8 cellular contexts compared by ENCODE assay signal in the genomic region with DNA sequence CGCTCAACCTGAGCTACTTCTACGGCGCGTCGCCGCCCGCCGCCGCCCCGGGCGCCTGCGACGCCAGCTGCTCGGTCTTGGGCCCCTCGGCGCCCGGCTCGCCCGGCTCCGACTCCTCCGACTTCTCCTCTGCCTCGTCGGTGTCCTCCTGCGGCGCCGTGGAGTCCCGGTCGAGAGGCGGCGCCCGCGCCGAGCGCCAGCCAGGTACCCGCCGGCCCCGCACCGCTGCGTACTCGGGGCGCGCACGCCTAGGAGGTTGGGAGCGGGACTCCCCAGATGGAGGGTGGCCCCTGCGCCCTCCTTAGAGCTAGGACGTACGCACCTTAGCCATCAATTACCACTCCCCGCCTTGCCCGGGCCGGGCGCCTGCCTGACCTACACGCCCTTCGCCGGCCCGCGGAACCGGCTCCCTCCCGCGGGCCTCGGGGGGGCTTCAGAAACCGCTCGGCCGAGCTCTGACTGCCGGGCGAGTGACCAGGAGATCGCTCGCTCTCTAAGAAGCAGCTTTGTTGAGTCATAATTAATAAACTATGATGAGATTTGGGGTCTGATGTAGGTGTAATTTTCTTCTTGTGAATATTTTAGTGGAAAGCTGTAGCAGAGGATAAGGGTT. TPM values are rescaled to one million over a fixed set of nuclear protein-coding genes. Genes with fewer than 3 reads are reported as not detected.
A peak's percentile ranks its signal among the peaks of the same experiment; 100 is the strongest.
DNase-seq lines count a peak whose midpoint lies in the region; ATAC-seq and TF ChIP-seq lines count a peak whose summit lies in the region.

No MANE protein-coding gene starts in this region.

- H3K4me3 ChIP-seq in DOHH2 (ENCODE audit: low read length), result peak overlapping the region; percentile 84

- H3K27ac ChIP-seq in DOHH2 (ENCODE audit: low read depth, low read length), result peak overlapping the region; percentile 62

- H3K9me2 ChIP-seq in DOHH2 (replicated peaks; ENCODE audit: control insufficient read depth, low read length), result no peaks in the 10 kb centered on the region

- peaks cover 53% of the 10 kb centered on the region for H3K4me1 ChIP-seq in DOHH2 (ENCODE audit: control insufficient read depth, low read length)

- H3K79me2 ChIP-seq in DOHH2 (ENCODE audit: control insufficient read depth, low read length), result peaks cover 81% of the 10 kb centered on the region

- TF ChIP-seq CTCF in DOHH2 (IDR thresholded peaks at IDR 0.05; ENCODE audit: low read depth, low read length, poor library complexity, severe bottlenecking) (peak; percentile 40), GM20000 (IDR thresholded peaks at IDR 0.05; ENCODE audit: extremely low read depth, missing control alignments) (peak; percentile 15)

- peak; percentile 1 for ATAC-seq in HG03575 (IDR thresholded peaks at IDR 0.05; ENCODE audit: extremely low read depth, insufficient number of reproducible peaks, low FRiP score, unreplicated experiment)

- H3F3A ChIP-seq in DOHH2 (ENCODE audit: control insufficient read depth, insufficient read depth), result peaks cover 13% of the 10 kb centered on the region

- peak; percentile 56 for DNase-seq in GM20000 (ENCODE audit: low spot score)
- peak in 3 of 4 experiments; percentile 39 to 43 (median 42) for DNase-seq in activated CD4-positive, CD25-positive, alpha-beta regulatory T cell (lab: John Stamatoyannopoulos, UW)
- DNase-seq in cerebellum (ENCODE audit: low spot score), result peak; percentile 53
- peak; percentile 35 to 50 for DNase-seq in lung microvascular endothelial cell (ENCODE audit: low read depth in 2 of 2)
- peak in 2 of 3 donors; percentile 28 to 46 for DNase-seq in stimulated activated CD4-positive, alpha-beta T cell treated with anti-CD3 and anti-CD28 coated beads, TNF-alpha, amount 100 ng/mL, for 48 hours (ENCODE audit: low read depth in 3 of 3)
- no peak for DNase-seq in NCI-H128 (lab: John Stamatoyannopoulos, UW; ENCODE audit: unreplicated experiment)

- H4K20me1 ChIP-seq in DOHH2 (ENCODE audit: control insufficient read depth, insufficient read depth, low read depth, low read length), result peaks cover 22% of the 10 kb centered on the region

- peak overlapping the region; percentile 76 for H3K4me2 ChIP-seq in DOHH2 (ENCODE audit: low read length)

- no peaks in the 10 kb centered on the region for H3K27me3 ChIP-seq in DOHH2 (ENCODE audit: control insufficient read depth, low read length)

- no peaks in the 10 kb centered on the region for H3K9me3 ChIP-seq in DOHH2 (ENCODE audit: control insufficient read depth, insufficient read depth, low read length)

- peaks cover 63% of the 10 kb centered on the region for H3K36me3 ChIP-seq in DOHH2 (ENCODE audit: control insufficient read depth, low read length)

RNA-seq across cellular contexts. Expression of a gene that starts 0.5 kb away (rescaled TPM):
- 4.0 TPM for total RNA-seq in cerebellum
- total RNA-seq in lung microvascular endothelial cell, result 5.7 and 8.9 TPM in 2 replicates
